ENCODE assay signal across 11 cellular contexts in the genomic region with DNA sequence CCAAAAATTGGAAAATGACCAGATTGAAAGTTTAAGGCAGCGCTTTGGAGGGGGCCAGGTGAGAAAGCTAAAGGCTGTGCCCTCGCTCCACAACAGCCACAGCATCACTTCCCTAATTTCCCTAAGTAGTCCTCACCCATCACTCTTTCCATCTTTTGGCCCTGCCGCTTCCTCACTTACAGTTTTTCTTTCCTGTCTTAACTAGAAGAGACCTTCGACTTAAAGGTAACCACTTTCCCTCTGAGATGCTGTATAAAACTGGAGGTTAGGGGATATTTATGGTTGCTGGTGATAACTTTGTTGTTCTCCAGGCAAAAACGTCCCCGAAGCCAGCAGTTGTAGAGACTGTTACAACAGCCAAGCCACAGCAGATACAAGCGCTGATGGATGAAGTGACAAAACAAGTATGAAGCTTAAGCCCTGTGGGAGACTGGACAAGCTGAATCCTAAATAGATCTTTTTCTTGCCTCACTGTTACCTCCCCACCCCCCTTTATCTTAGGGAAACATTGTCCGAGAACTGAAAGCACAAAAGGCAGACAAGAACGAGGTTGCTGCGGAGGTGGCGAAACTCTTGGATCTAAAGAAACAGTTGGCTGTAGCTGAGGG. TPM values are rescaled to one million over a fixed set of nuclear protein-coding genes. Genes with fewer than 3 reads are reported as not detected.
DNase-seq lines count a peak whose midpoint lies in the region; ATAC-seq and TF ChIP-seq lines count a peak whose summit lies in the region.
"Had no signal": no experiment of that assay in that cellular context is flagged by ENCODE, and none has a peak within 500 bp of the region (broad histone marks: within the 10 kb centered on the region; RNA-seq: fewer than 3 reads in every experiment).

No MANE protein-coding gene starts in this region.

- H2BK5ac ChIP-seq in H9 (ENCODE audit: insufficient read length, low read length) = no peak overlapping the region

- POLR2A ChIA-PET in Panc1 (lab: Charles Lee) = no interaction called here

- H3K36me3 Mint-ChIP-seq in type B pancreatic cell (peaks cover 36% of the 10 kb centered on the region), H9 (ENCODE audit: insufficient read depth in 1 of 3, low read depth in 3 of 3) (peaks cover 66 to 83% (median 77%) of the 10 kb centered on the region in 3 experiments)

- no peaks in the 10 kb centered on the region for H3K27me3 ChIP-seq in left ventricle myocardium inferior (ENCODE audit: low read depth)
- no peaks in the 10 kb centered on the region for H3K27me3 ChIP-seq in Panc1 (ENCODE audit: control insufficient read depth, insufficient read depth, low read length)
- H3K27me3 ChIP-seq in esophagus muscularis mucosa = no peaks in the 10 kb centered on the region
- no peaks in the 10 kb centered on the region for H3K27me3 ChIP-seq in H9 (ENCODE audit: insufficient read depth, low read length)

- no peak overlapping the region for H2AFZ ChIP-seq in H9 (ENCODE audit: low read length)

- H3K4me1 ChIP-seq in left ventricle myocardium inferior = peaks cover 51% of the 10 kb centered on the region
- H3K4me1 ChIP-seq in Panc1 (ENCODE audit: control insufficient read depth, insufficient read depth, low read length) = peaks cover 38% of the 10 kb centered on the region
- H3K4me1 ChIP-seq in esophagus muscularis mucosa = peaks cover 35 to 43% (median 36%) of the 10 kb centered on the region in 4 donors
- no peaks in the 10 kb centered on the region; the same call in 1 of the 2 replicates for H3K4me1 ChIP-seq in H9 (ENCODE audit: insufficient read depth, low read length)

- H3K9me3 ChIP-seq in left ventricle myocardium inferior (replicated peaks) = no peaks in the 10 kb centered on the region
- H3K9me3 ChIP-seq in Panc1 (ENCODE audit: control insufficient read depth, insufficient read depth, low read depth, low read length) = no peaks in the 10 kb centered on the region
- H3K9me3 ChIP-seq in esophagus muscularis mucosa = no peaks in the 10 kb centered on the region
- H3K9me3 ChIP-seq in H9 (ENCODE audit: control insufficient read depth, low read depth, low read length) = no peaks in the 10 kb centered on the region

- H3K27me3 Mint-ChIP-seq in type B pancreatic cell (no peaks in the 10 kb centered on the region), H9 (ENCODE audit: low read depth) (0 out of 2 replicates have a peak, but pooled peaks cover 2% of the 10 kb centered on the region)

- no peak overlapping the region for H3K4me2 ChIP-seq in H9 (ENCODE audit: insufficient read depth, insufficient read length, low read length)

- 0 out of 2 replicates have a peak, but pooled peaks cover 1% of the 10 kb centered on the region for H3K79me2 ChIP-seq in H9 (ENCODE audit: insufficient read depth, low read length)

- H4K91ac ChIP-seq in H9 (ENCODE audit: insufficient read length, low read depth, low read length) = no peak overlapping the region

- H4K5ac ChIP-seq in H9 (ENCODE audit: insufficient read length, low read depth, low read length) = no peak overlapping the region

- H3K14ac ChIP-seq in H9 (ENCODE audit: insufficient read depth, low read length) = no peak overlapping the region

- no peak overlapping the region for H3K4ac ChIP-seq in H9 (ENCODE audit: low read depth, low read length)

- H3K36me3 ChIP-seq in left ventricle myocardium inferior = peaks cover 70% of the 10 kb centered on the region
- H3K36me3 ChIP-seq in Panc1 (ENCODE audit: control insufficient read depth, insufficient read depth, low read length) = peaks cover 24% of the 10 kb centered on the region
- H3K36me3 ChIP-seq in esophagus muscularis mucosa = peaks cover 58 to 72% (median 64%) of the 10 kb centered on the region in 4 donors

- H3K4me1 Mint-ChIP-seq in type B pancreatic cell (ENCODE audit: unreplicated experiment) (peaks cover 14% of the 10 kb centered on the region), H9 (peaks cover 14 to 18% of the 10 kb centered on the region in 2 experiments)

- H2BK15ac ChIP-seq in H9 (ENCODE audit: low read depth, low read length) = no peak overlapping the region

- H3K56ac ChIP-seq in H9 (ENCODE audit: insufficient read length, low read depth, low read length) = no peak overlapping the region

- H3K9me3 Mint-ChIP-seq in type B pancreatic cell (no peaks in the 10 kb centered on the region), H9 (no peaks in the 10 kb centered on the region)

- H2BK120ac ChIP-seq in H9 (ENCODE audit: low read depth, low read length, poor library complexity, severe bottlenecking) = no peak overlapping the region

- no peak overlapping the region for H3T11ph ChIP-seq in H9 (ENCODE audit: low read length)

- peaks cover 11% of the 10 kb centered on the region for H3K23me2 ChIP-seq in H9 (ENCODE audit: insufficient read length, low read depth, low read length, poor library complexity, severe bottlenecking)

- no peak overlapping the region for H2BK12ac ChIP-seq in H9 (ENCODE audit: insufficient read length, low read depth, low read length)

- H2BK20ac ChIP-seq in H9 (ENCODE audit: low read depth, low read length, poor library complexity, severe bottlenecking) = no peak overlapping the region

- H3K9ac ChIP-seq in H9 (ENCODE audit: extremely low read depth, insufficient read length, low read length) = no peak overlapping the region

- H3K27ac ChIP-seq in left ventricle myocardium inferior (replicated peaks) (peak overlapping the region; percentile 100), Panc1 (ENCODE audit: low read length) (peak overlapping the region; percentile 63; the same call in 1 of the 2 replicates), esophagus muscularis mucosa (replicated peaks in 1 of 4) (peak overlapping the region; percentile 94 to 99 (median 98)), H9 (ENCODE audit: insufficient read length, low read depth, low read length) (no peak overlapping the region)

- BruUV-seq in Panc1 (replicated peaks; lab: Mats Ljungman, UMichigan) = no TSS peak

- intact Hi-C loops in left ventricle myocardium inferior (cut with micrococcal nuclease) (no loop called here), left ventricle myocardium superior (cut with micrococcal nuclease) (no loop called here), Panc1 (cut with micrococcal nuclease; ENCODE audit: unreplicated experiment) (no loop called here), esophagus muscularis mucosa (cut with DNase I) (no loop called here)

- H3K18ac ChIP-seq in H9 (ENCODE audit: insufficient read length, low read depth, low read length) = no peak overlapping the region

- H2AK5ac ChIP-seq in H9 (ENCODE audit: insufficient read length, low read length) = no peak overlapping the region

- TF ChIP-seq CTCF in left ventricle myocardium inferior (IDR thresholded peaks at IDR 0.05; ENCODE audit: borderline replicate concordance) (no peak), Panc1 (IDR thresholded peaks at IDR 0.05) (no peak), esophagus muscularis mucosa (IDR thresholded peaks at IDR 0.05) (no peak), type B pancreatic cell (conservative IDR thresholded peaks at IDR 0.05) (no peak), H9 (conservative IDR thresholded peaks at IDR 0.05) (no peak)

- no peaks in the 10 kb centered on the region for H4K20me1 ChIP-seq in H9 (ENCODE audit: control insufficient read depth, insufficient read depth, insufficient read length)

- no peaks in the 10 kb centered on the region for H3K79me1 ChIP-seq in H9 (ENCODE audit: insufficient read depth, low read depth, low read length, poor library complexity, severe bottlenecking)

- no peak overlapping the region for H4K8ac ChIP-seq in H9 (replicated peaks; ENCODE audit: insufficient read length, low read depth, low read length)

- DNase-seq in left ventricle myocardium inferior (no peak), left ventricle myocardium superior (no peak), Panc1 (ENCODE audit: low read depth, low spot score) (no peak), esophagus muscularis mucosa (ENCODE audit: extremely low spot score) (no peak), type B pancreatic cell (ENCODE audit: extremely low spot score, unreplicated experiment) (no peak), T-helper 9 cell (no peak), Kasumi-1 (lab: John Stamatoyannopoulos, UW) (no peak), H9 (no peak)
- DNase-seq: C1 segment of cervical spinal cord; stimulated activated CD4-positive, alpha-beta T cell treated with anti-CD3 and anti-CD28 coated beads, Interleukin-15, amount 100 ng/mL, for 24 hours; stimulated activated CD8-positive, alpha-beta memory T cell treated with anti-CD3 and anti-CD28 coated beads, Interleukin-4, amount 100 ng/mL, for 48 hours had no signal

- no peak for TF ChIP-seq POLR2A in esophagus muscularis mucosa (IDR thresholded peaks at IDR 0.05; ENCODE audit: low read depth)

- WGBS in esophagus muscularis mucosa = 78% methylated on average over 11 of the region's 11 CpGs
- WGBS in H9 (ENCODE audit: extremely low coverage, insufficient read length, low lambda C conversion rate) = no CpG with 5 or more reads among the region's 11 CpGs

- H3K4me3 Mint-ChIP-seq in type B pancreatic cell = peak overlapping the region; percentile 34
- no peak overlapping the region for H3K4me3 Mint-ChIP-seq in H9

- H3K23ac ChIP-seq in H9 (ENCODE audit: insufficient read length, low read depth, low read length) = no peak overlapping the region

- no peak for ATAC-seq in left ventricle myocardium superior
- ATAC-seq in Panc1 = no peak

- in situ Hi-C loops in Panc1 (cut with HindIII; ENCODE audit: low pct_unique_long_range_greater_than_20kb, low sequenced_read_pairs) = no loop called here

- H3K27ac Mint-ChIP-seq in type B pancreatic cell (peak overlapping the region; percentile 75), H9 (peak overlapping the region in 1 of 3 experiments; percentile 53; a peak in 2 of 7 replicates)

- H3K4me3 ChIP-seq in left ventricle myocardium inferior (no peak overlapping the region), Panc1 (ENCODE audit: low read depth in 2 of 2, low read length in 2 of 2) (no peak overlapping the region), esophagus muscularis mucosa (no peak overlapping the region)

- TF ChIP-seq EP300 in esophagus muscularis mucosa (IDR thresholded peaks at IDR 0.05) = no peak

- CTCF ChIA-PET in Panc1 (lab: Charles Lee) = no interaction called here

RNA-seq across cellular contexts. Expression of gene DDIT3, which starts 4.3 kb away (rescaled TPM):
- total RNA-seq in left ventricle myocardium inferior = 20.4 TPM
- total RNA-seq in left ventricle myocardium superior = 22.2 TPM
- total RNA-seq in Panc1 (2021; ENCODE audit: unreplicated experiment) = 47.2 TPM
- 24.6 TPM for polyA plus RNA-seq in Panc1 (2012; ENCODE audit: insufficient read length)
- 10 to 100 TPM; 14.4 to 43.9 (median 24.4) TPM for total RNA-seq in esophagus muscularis mucosa
- total RNA-seq in type B pancreatic cell (ENCODE audit: low replicate concordance) = 17.7 and 32.3 TPM in 2 replicates
- 12.8 and 14.1 TPM in 2 replicates for total RNA-seq in H9 (2021)

RNA-seq across cellular contexts. Expression of gene MBD6, which starts 6.6 kb away (rescaled TPM):
- total RNA-seq in left ventricle myocardium inferior (33.1 TPM), left ventricle myocardium superior (35.2 TPM), Panc1 (2021; ENCODE audit: unreplicated experiment) (115 TPM), esophagus muscularis mucosa (10 to 100 TPM; 13.8 to 19.9 (median 16.9) TPM), type B pancreatic cell (ENCODE audit: low replicate concordance) (87.5 and 94.7 TPM in 2 replicates), H9 (2021) (66.0 and 66.8 TPM in 2 replicates)
- 99.2 TPM for polyA plus RNA-seq in Panc1 (2012; ENCODE audit: insufficient read length)

RNA-seq across cellular contexts. Expression of gene MARS1, which starts 28.2 kb away (rescaled TPM):
- total RNA-seq in left ventricle myocardium inferior (73.1 TPM), left ventricle myocardium superior (72.7 TPM), Panc1 (2021; ENCODE audit: unreplicated experiment) (291 TPM), esophagus muscularis mucosa (10 to 100 TPM; 53.2 to 81.0 (median 62.7) TPM), type B pancreatic cell (ENCODE audit: low replicate concordance) (200 and 211 TPM in 2 replicates), H9 (2021) (352 and 368 TPM in 2 replicates)
- 380 TPM for polyA plus RNA-seq in Panc1 (2012; ENCODE audit: insufficient read length)

RNA-seq across cellular contexts. Expression of gene DCTN2, which starts 31.0 kb away (rescaled TPM):
- total RNA-seq in left ventricle myocardium inferior (87.8 TPM), left ventricle myocardium superior (89.2 TPM), Panc1 (2021; ENCODE audit: unreplicated experiment) (97.6 TPM), esophagus muscularis mucosa (100 to 1,000 TPM; 161 to 243 (median 202) TPM), type B pancreatic cell (ENCODE audit: low replicate concordance) (119 and 126 TPM in 2 replicates), H9 (2021) (96.6 and 97.7 TPM in 2 replicates)
- polyA plus RNA-seq in Panc1 (2012; ENCODE audit: insufficient read length) = 109 TPM

RNA-seq across cellular contexts. Expression of gene KIF5A, which starts 33.8 kb away (rescaled TPM):
- total RNA-seq in left ventricle myocardium inferior = 0.08 TPM
- 0.12 TPM for total RNA-seq in left ventricle myocardium superior
- 3.0 TPM for total RNA-seq in Panc1 (2021; ENCODE audit: unreplicated experiment)
- 3.1 TPM for polyA plus RNA-seq in Panc1 (2012; ENCODE audit: insufficient read length)
- 1 to 10 TPM; 2.1 to 3.2 (median 2.4) TPM for total RNA-seq in esophagus muscularis mucosa
- 1.4 and 4.4 TPM in 2 replicates for total RNA-seq in type B pancreatic cell (ENCODE audit: low replicate concordance)
- 17.7 and 18.5 TPM in 2 replicates for total RNA-seq in H9 (2021)
